8 cellular contexts compared by ENCODE assay signal in genomic region chr19:18385675-18386542, GRCh38. TPM values are rescaled to one million over a fixed set of nuclear protein-coding genes. Genes with fewer than 3 reads are reported as not detected.
DNase-seq lines count a peak whose midpoint lies in the region; ATAC-seq and TF ChIP-seq lines count a peak whose summit lies in the region.

TSS of gene GDF15 (plus strand) at chr19:18386158. CDS start at chr19:18386190, 32 bp downstream.

- peaks cover 43% of the 10 kb centered on the region for H3K27me3 Mint-ChIP-seq in activated CD8-positive, alpha-beta T cell treated with anti-CD3 and anti-CD28 coated beads, Interleukin-2, amount 10 ng/mL, durations not matched to agents 7 days and 5 days (ENCODE audit: low read depth)

- H3K27me3 ChIP-seq in IMR-90 (ENCODE audit: control insufficient read depth, insufficient read depth, low read length), result no peaks in the 10 kb centered on the region
- no peaks in the 10 kb centered on the region for H3K27me3 ChIP-seq in prostate gland (replicated peaks; ENCODE audit: insufficient read depth)

- H3K79me1 ChIP-seq in IMR-90 (ENCODE audit: low read depth in 1 of 2, low read length in 2 of 2), result peaks cover 0 to 34% of the 10 kb centered on the region in 2 experiments; a peak in 3 of 4 replicates

- peak within 1 kb of the TSS; percentile 86 for H2BK120ac ChIP-seq in IMR-90 (ENCODE audit: low read depth, low read length)

- TF ChIP-seq RAD21 in IMR-90 (IDR thresholded peaks at IDR 0.05; ENCODE audit: low read length), result peak; percentile 31

- BruUV-seq in IMR-90 (replicated peaks; lab: Mats Ljungman, UMichigan), result TSS peak; percentile 61

- ATAC-seq in IMR-90 (ENCODE audit: low read depth) (peak; percentile 79), HG03342 (IDR thresholded peaks at IDR 0.05; ENCODE audit: unreplicated experiment) (no peak)
- ATAC-seq in activated CD8-positive, alpha-beta T cell treated with anti-CD3 and anti-CD28 coated beads, Interleukin-2, amount 10 ng/mL, durations not matched to agents 7 days and 5 days, result no peak

- H2BK5ac ChIP-seq in IMR-90 (ENCODE audit: low read depth, low read length, poor library complexity, severe bottlenecking), result peak within 1 kb of the TSS; percentile 51

- peak within 1 kb of the TSS; percentile 87; the same call in 2 of the 3 replicates for H2BK15ac ChIP-seq in IMR-90 (ENCODE audit: low read depth, low read length)

- peak; percentile 88 for DNase-seq in ELF-1 (ENCODE audit: low read depth, low spot score)
- DNase-seq in IMR-90, result peak; percentile 87
- peak; percentile 30 for DNase-seq in activated CD8-positive, alpha-beta T cell treated with anti-CD3 and anti-CD28 coated beads, Interleukin-2, amount 10 ng/mL, durations not matched to agents 7 days and 5 days
- DNase-seq in glomerular visceral epithelial cell (ENCODE audit: extremely low spot score), result peak; percentile 92
- DNase-seq in prostate gland (ENCODE audit: low spot score), result peak; percentile 85
- no peak for DNase-seq in medulla oblongata (ENCODE audit: extremely low spot score)
- DNase-seq in NCI-H128 (lab: John Stamatoyannopoulos, UW; ENCODE audit: unreplicated experiment), result no peak

- H4K20me1 ChIP-seq in IMR-90 (ENCODE audit: insufficient read depth, low read length), result peaks cover 24% of the 10 kb centered on the region

- H3K4me3 Mint-ChIP-seq in activated CD8-positive, alpha-beta T cell treated with anti-CD3 and anti-CD28 coated beads, Interleukin-2, amount 10 ng/mL, durations not matched to agents 7 days and 5 days, result no peak within 1 kb of the TSS

- CTCF ChIA-PET in IMR-90 (lab: Yijun Ruan, JAX), result interaction anchor here (0.8 kb wide), 1 partner anchor 33 kb away, joined by 4 read pairs; the partner anchor contains the start of gene SSBP4
- CTCF ChIA-PET in activated CD8-positive, alpha-beta T cell treated with anti-CD3 and anti-CD28 coated beads, Interleukin-2, amount 10 ng/mL, durations not matched to agents 7 days and 5 days (lab: Charles Lee), result interaction anchor here (0.7 to 8.0 kb wide), 3 partner anchors 26 to 108 kb away, joined by 3 to 122 read pairs (median 55); partner anchors contain the start of gene IQCN

- peak within 1 kb of the TSS; percentile 88 for H3K14ac ChIP-seq in IMR-90 (replicated peaks; ENCODE audit: low read depth, low read length)

- peak within 1 kb of the TSS; percentile 66 for H4K91ac ChIP-seq in IMR-90 (ENCODE audit: insufficient read depth, low read depth, low read length)

- peak within 1 kb of the TSS in 1 of 2 experiments; percentile 49; a peak in 3 of 4 replicates for H4K8ac ChIP-seq in IMR-90 (ENCODE audit: low read depth in 2 of 2, low read length in 2 of 2)

- no peaks in the 10 kb centered on the region for H3K9me3 ChIP-seq in IMR-90 (ENCODE audit: control insufficient read depth, insufficient read depth, low read length)
- H3K9me3 ChIP-seq in prostate gland, result no peaks in the 10 kb centered on the region

- peaks cover 12% of the 10 kb centered on the region for H3K4me1 ChIP-seq in IMR-90 (ENCODE audit: control insufficient read depth, insufficient read depth, low read length)
- H3K4me1 ChIP-seq in prostate gland (replicated peaks), result peaks cover 4% of the 10 kb centered on the region

- H3K4me2 ChIP-seq in IMR-90 (ENCODE audit: low read depth, low read length), result peak within 1 kb of the TSS; percentile 84

- H3K18ac ChIP-seq in IMR-90 (ENCODE audit: low read depth, low read length), result peak within 1 kb of the TSS; percentile 83

- peak within 1 kb of the TSS; percentile 59 for H3K4ac ChIP-seq in IMR-90 (ENCODE audit: low read depth, low read length)

- in situ Hi-C loops in IMR-90 (cut with MboI; ENCODE audit: low sequenced_read_pairs), result no loop called here

- H3K27ac ChIP-seq in IMR-90 (ENCODE audit: insufficient read depth, low read length), result peak within 1 kb of the TSS; percentile 21; the same call in 1 of the 2 replicates
- peak within 1 kb of the TSS; percentile 72 to 79 for H3K27ac ChIP-seq in prostate gland

- WGBS in IMR-90 (ENCODE audit: extremely low coverage in 2 of 2, insufficient read length in 1 of 2), 2 experiments, result 25% methylated on average over 13 of the region's 33 CpGs; no CpG with 5 or more reads in 1 of the 2 experiments
- 38% methylated on average over 29 of the region's 33 CpGs for WGBS in prostate gland

- TF ChIP-seq POLR2A in IMR-90 (IDR thresholded peaks at IDR 0.05; ENCODE audit: low read depth, low read length) (peak; percentile 98), prostate gland (IDR thresholded peaks at IDR 0.05) (peak; percentile 80)

- H3K9me1 ChIP-seq in IMR-90 (ENCODE audit: insufficient read depth, low read length), result peaks cover 6% of the 10 kb centered on the region; the same call in 1 of the 2 replicates

- peak within 1 kb of the TSS; percentile 24; the same call in 1 of the 2 replicates for H3K56ac ChIP-seq in IMR-90 (ENCODE audit: extremely low read depth, insufficient read depth, low read length)

- peak within 1 kb of the TSS; percentile 92 for H2AK5ac ChIP-seq in IMR-90 (ENCODE audit: low read depth, low read length)

- no peak within 1 kb of the TSS for H3K27ac Mint-ChIP-seq in activated CD8-positive, alpha-beta T cell treated with anti-CD3 and anti-CD28 coated beads, Interleukin-2, amount 10 ng/mL, durations not matched to agents 7 days and 5 days

- peak within 1 kb of the TSS; percentile 86 for H2BK20ac ChIP-seq in IMR-90 (ENCODE audit: low read depth, low read length)

- H3K4me1 Mint-ChIP-seq in activated CD8-positive, alpha-beta T cell treated with anti-CD3 and anti-CD28 coated beads, Interleukin-2, amount 10 ng/mL, durations not matched to agents 7 days and 5 days (ENCODE audit: low read depth), result peaks cover 14% of the 10 kb centered on the region

- TF ChIP-seq CTCF in IMR-90 (conservative IDR thresholded peaks at IDR 0.05; ENCODE audit: low read depth, low read length) (peak; percentile 60), prostate gland (IDR thresholded peaks at IDR 0.05) (peak; percentile 17 to 80 (median 60))

- H2AFZ ChIP-seq in IMR-90 (replicated peaks; ENCODE audit: low read length, poor library complexity), result peak within 1 kb of the TSS; percentile 86

- intact Hi-C loops in IMR-90 (cut with micrococcal nuclease), result no loop called here
- intact Hi-C loops in prostate gland (cut with DNase I), result no loop called here

- POLR2A ChIA-PET in IMR-90 (lab: Charles Lee; ENCODE audit: unreplicated experiment), result interaction anchor here (0.7 kb wide), 1 partner anchor 23 kb away, joined by 3 read pairs; no protein-coding TSS in a partner anchor
- POLR2A ChIA-PET in activated CD8-positive, alpha-beta T cell treated with anti-CD3 and anti-CD28 coated beads, Interleukin-2, amount 10 ng/mL, durations not matched to agents 7 days and 5 days (lab: Charles Lee), result no interaction called here

- H3K36me3 ChIP-seq in IMR-90 (ENCODE audit: control insufficient read depth, insufficient read depth, low read length) (peaks cover 9% of the 10 kb centered on the region; the same call in 1 of the 2 replicates), prostate gland (no peaks in the 10 kb centered on the region)

- H2AK9ac ChIP-seq in IMR-90 (replicated peaks; ENCODE audit: low read depth, low read length, poor library complexity), result peak within 1 kb of the TSS; percentile 93

- peak within 1 kb of the TSS; percentile 81 for H3K23ac ChIP-seq in IMR-90 (ENCODE audit: low read depth, low read length)

- dilution Hi-C loops in IMR-90 (cut with HindIII; ENCODE audit: low sequenced_read_pairs, unreplicated experiment), result no loop called here

- peak within 1 kb of the TSS; percentile 4 for H3K9ac ChIP-seq in IMR-90 (ENCODE audit: low read depth, low read length)

- H3K9me3 Mint-ChIP-seq in activated CD8-positive, alpha-beta T cell treated with anti-CD3 and anti-CD28 coated beads, Interleukin-2, amount 10 ng/mL, durations not matched to agents 7 days and 5 days (ENCODE audit: insufficient read depth), result no peaks in the 10 kb centered on the region

- H4K5ac ChIP-seq in IMR-90 (ENCODE audit: low read depth, low read length), result peak within 1 kb of the TSS; percentile 94

- H3K4me3 ChIP-seq in IMR-90 (ENCODE audit: insufficient read depth, low read depth, low read length) (peak within 1 kb of the TSS; percentile 83), prostate gland (peak within 1 kb of the TSS; percentile 19 to 32)

- no peaks in the 10 kb centered on the region for H3K36me3 Mint-ChIP-seq in activated CD8-positive, alpha-beta T cell treated with anti-CD3 and anti-CD28 coated beads, Interleukin-2, amount 10 ng/mL, durations not matched to agents 7 days and 5 days (ENCODE audit: low read depth)

TF ChIP-seq in IMR-90, 13 proteins besides CTCF, POLR2A, EP300 and RAD21:
- TF ChIP-seq RFX5 (IDR thresholded peaks at IDR 0.05; ENCODE audit: low read depth, low read length) (no peak), MAZ (IDR thresholded peaks at IDR 0.05; ENCODE audit: borderline replicate concordance, low read depth, low read length) (peak; percentile 56; the same call in 1 of the 2 replicates), MXI1 (IDR thresholded peaks at IDR 0.05; ENCODE audit: borderline replicate concordance, low read depth, low read length) (peak; percentile 32; the same call in 1 of the 2 replicates), SMC3 (IDR thresholded peaks at IDR 0.05; ENCODE audit: low read depth, low read length) (peak; percentile 35)

RNA-seq across cellular contexts. Expression of gene GDF15, which starts in this region (rescaled TPM):
- total RNA-seq in IMR-90 (2012; rRNA removed) (5.6 and 10.3 TPM in 2 replicates), prostate gland (100 to 1,000 TPM in 1 of 2 donors, 10 to 100 TPM in 1; 49.6 to 136 TPM)
- 43.5 and 49.8 TPM in 2 replicates for polyA plus RNA-seq in IMR-90 (2012; rRNA removed)
- polyA plus RNA-seq in IMR-90 (2012; cell fraction: cytosol; rRNA removed), result 84.3 and 176 TPM in 2 replicates
- polyA plus RNA-seq in IMR-90 (2012; cell fraction: nucleus; rRNA removed; ENCODE audit: low replicate concordance), result 56.9 and 109 TPM in 2 replicates
- not detected for total RNA-seq in activated CD8-positive, alpha-beta T cell treated with anti-CD3 and anti-CD28 coated beads, Interleukin-2, amount 10 ng/mL, durations not matched to agents 7 days and 5 days

Comparison
In these comparisons a context has a peak if more than half of its experiments do, and no peak if none do; other contexts are left out.
1. Peak in DNase-seq in activated CD8-positive, alpha-beta T cell treated with anti-CD3 and anti-CD28 coated beads, Interleukin-2, amount 10 ng/mL, durations not matched to agents 7 days and 5 days; RNA of the gene not detected or under 1 TPM.
2. DNase-seq: peak in ELF-1 (single experiment), IMR-90 (single experiment), glomerular visceral epithelial cell (single experiment) and prostate gland (single experiment); none in medulla oblongata (single experiment) and NCI-H128 (single experiment).